ENCODE assay signal across 8 cellular contexts in genomic region chr1:167219646-167220536, GRCh38. TPM values are rescaled to one million over a fixed set of nuclear protein-coding genes. Genes with fewer than 3 reads are reported as not detected.
DNase-seq lines count a peak whose midpoint lies in the region; FAIRE-seq and TF ChIP-seq lines count a peak whose summit lies in the region.

No MANE protein-coding gene starts in this region.

- peaks cover 4% of the 10 kb centered on the region for H3K9me3 Mint-ChIP-seq in activated T-helper 2 cell treated with anti-CD3 and anti-CD28 coated beads, Interferon-gamma antibody, Interleukin-2, Interleukin-4, amounts not matched to agents 10 μg/mL and 5 μg/mL and 100 μg/mL, durations not matched to agents 14 hours and 24 hours and 36 hours
- peaks cover 5% of the 10 kb centered on the region for H3K9me3 Mint-ChIP-seq in nephron
- H3K9me3 Mint-ChIP-seq in stimulated activated naive CD8-positive, alpha-beta T cell treated with anti-CD3 and anti-CD28 coated beads, Interleukin-15, Interleukin-2, amounts not matched to agents 100 ng/mL and 50 ng/mL, for 24 hours, result no peaks in the 10 kb centered on the region

- peak overlapping the region; percentile 93 for H3K27ac Mint-ChIP-seq in activated T-helper 2 cell treated with anti-CD3 and anti-CD28 coated beads, Interferon-gamma antibody, Interleukin-2, Interleukin-4, amounts not matched to agents 10 μg/mL and 5 μg/mL and 100 μg/mL, durations not matched to agents 14 hours and 24 hours and 36 hours
- H3K27ac Mint-ChIP-seq in nephron, result peak overlapping the region; percentile 79 to 95 (median 93)
- peak overlapping the region; percentile 99 for H3K27ac Mint-ChIP-seq in stimulated activated naive CD8-positive, alpha-beta T cell treated with anti-CD3 and anti-CD28 coated beads, Interleukin-15, Interleukin-2, amounts not matched to agents 100 ng/mL and 50 ng/mL, for 24 hours

- DNase-seq in EL (peak; percentile 64), H54 (ENCODE audit: insufficient read length, low spot score) (peak; percentile 33), LoVo (ENCODE audit: low spot score) (peak; percentile 88), RPMI8226 (peak; percentile 99), fibroblast of the aortic adventitia (ENCODE audit: low read depth) (peak; percentile 44)
- peak; percentile 87 for DNase-seq in activated T-helper 2 cell treated with anti-CD3 and anti-CD28 coated beads, Interferon-gamma antibody, Interleukin-2, Interleukin-4, amounts not matched to agents 10 μg/mL and 5 μg/mL and 100 μg/mL, durations not matched to agents 14 hours and 24 hours and 36 hours (ENCODE audit: low spot score)

- TF ChIP-seq CTCF in fibroblast of the aortic adventitia (IDR thresholded peaks at IDR 0.05; ENCODE audit: insufficient read depth, low read length), result peak; percentile 21
- TF ChIP-seq CTCF in nephron (IDR thresholded peaks at IDR 0.05; ENCODE audit: unreplicated experiment in 3 of 3), result peak in 1 of 3 experiments; percentile 14

- H3K36me3 Mint-ChIP-seq in activated T-helper 2 cell treated with anti-CD3 and anti-CD28 coated beads, Interferon-gamma antibody, Interleukin-2, Interleukin-4, amounts not matched to agents 10 μg/mL and 5 μg/mL and 100 μg/mL, durations not matched to agents 14 hours and 24 hours and 36 hours (ENCODE audit: low read depth), result peaks cover 3% of the 10 kb centered on the region
- H3K36me3 Mint-ChIP-seq in nephron (ENCODE audit: low read depth), result no peaks in the 10 kb centered on the region
- no peaks in the 10 kb centered on the region for H3K36me3 Mint-ChIP-seq in stimulated activated naive CD8-positive, alpha-beta T cell treated with anti-CD3 and anti-CD28 coated beads, Interleukin-15, Interleukin-2, amounts not matched to agents 100 ng/mL and 50 ng/mL, for 24 hours (ENCODE audit: low read depth)

- no peak for FAIRE-seq in H54 (lab: Jason Lieb, UNC)

- peak overlapping the region; percentile 91 for H3K4me3 Mint-ChIP-seq in activated T-helper 2 cell treated with anti-CD3 and anti-CD28 coated beads, Interferon-gamma antibody, Interleukin-2, Interleukin-4, amounts not matched to agents 10 μg/mL and 5 μg/mL and 100 μg/mL, durations not matched to agents 14 hours and 24 hours and 36 hours (ENCODE audit: low read depth)
- H3K4me3 Mint-ChIP-seq in nephron, result peak overlapping the region; percentile 95 to 99 (median 95)
- peak overlapping the region; percentile 95 for H3K4me3 Mint-ChIP-seq in stimulated activated naive CD8-positive, alpha-beta T cell treated with anti-CD3 and anti-CD28 coated beads, Interleukin-15, Interleukin-2, amounts not matched to agents 100 ng/mL and 50 ng/mL, for 24 hours

- TF ChIP-seq POLR2A in H54 (IDR thresholded peaks at IDR 0.05; ENCODE audit: low read depth, low read length), result peak; percentile 63; the same call in 1 of the 2 replicates

- peak overlapping the region; percentile 99 for H3K4me3 ChIP-seq in fibroblast of the aortic adventitia (ENCODE audit: low read depth, low read length)

- intact Hi-C loops in activated T-helper 2 cell treated with anti-CD3 and anti-CD28 coated beads, Interferon-gamma antibody, Interleukin-2, Interleukin-4, amounts not matched to agents 10 μg/mL and 5 μg/mL and 100 μg/mL, durations not matched to agents 14 hours and 24 hours and 36 hours (cut with micrococcal nuclease), result loop anchor here (1.0 to 10.0 kb wide), 8 partner anchors 154 to 409 kb away; partner anchors contain the start of genes CREG1, ILDR2, POGK and TADA1

- peaks cover 25% of the 10 kb centered on the region for H3K4me1 Mint-ChIP-seq in activated T-helper 2 cell treated with anti-CD3 and anti-CD28 coated beads, Interferon-gamma antibody, Interleukin-2, Interleukin-4, amounts not matched to agents 10 μg/mL and 5 μg/mL and 100 μg/mL, durations not matched to agents 14 hours and 24 hours and 36 hours (ENCODE audit: low read depth)
- peaks cover 21% of the 10 kb centered on the region for H3K4me1 Mint-ChIP-seq in nephron
- H3K4me1 Mint-ChIP-seq in stimulated activated naive CD8-positive, alpha-beta T cell treated with anti-CD3 and anti-CD28 coated beads, Interleukin-15, Interleukin-2, amounts not matched to agents 100 ng/mL and 50 ng/mL, for 24 hours (ENCODE audit: low read depth), result peaks cover 42% of the 10 kb centered on the region

- peaks cover 3% of the 10 kb centered on the region for H3K27me3 Mint-ChIP-seq in activated T-helper 2 cell treated with anti-CD3 and anti-CD28 coated beads, Interferon-gamma antibody, Interleukin-2, Interleukin-4, amounts not matched to agents 10 μg/mL and 5 μg/mL and 100 μg/mL, durations not matched to agents 14 hours and 24 hours and 36 hours (ENCODE audit: low read depth)
- H3K27me3 Mint-ChIP-seq in nephron (ENCODE audit: low read depth), result no peaks in the 10 kb centered on the region
- no peaks in the 10 kb centered on the region for H3K27me3 Mint-ChIP-seq in stimulated activated naive CD8-positive, alpha-beta T cell treated with anti-CD3 and anti-CD28 coated beads, Interleukin-15, Interleukin-2, amounts not matched to agents 100 ng/mL and 50 ng/mL, for 24 hours

RNA-seq across cellular contexts. Expression of gene POU2F1, which starts 0.8 kb away (rescaled TPM):
- total RNA-seq in activated T-helper 2 cell treated with anti-CD3 and anti-CD28 coated beads, Interferon-gamma antibody, Interleukin-2, Interleukin-4, amounts not matched to agents 10 μg/mL and 5 μg/mL and 100 μg/mL, durations not matched to agents 14 hours and 24 hours and 36 hours, result 21.3 and 21.9 TPM in 2 replicates
- total RNA-seq in fibroblast of the aortic adventitia (ENCODE audit: low replicate concordance), result 7.4 and 10.7 TPM in 2 replicates

Comparison
In these comparisons a context has a peak if more than half of its experiments do, and no peak if none do; other contexts are left out.
1. Peak in every context shown above with its lines: DNase-seq and H3K4me3 ChIP-seq.
2. DNase-seq: peak in every context shown above with its lines; median percentile 99 in RPMI8226; 88 in LoVo; 87 in activated T-helper 2 cell treated with anti-CD3 and anti-CD28 coated beads, Interferon-gamma antibody, Interleukin-2, Interleukin-4, amounts not matched to agents 10 μg/mL and 5 μg/mL and 100 μg/mL, durations not matched to agents 14 hours and 24 hours and 36 hours; 64 in EL; 44 in fibroblast of the aortic adventitia; 33 in H54.